ENCODE assay signal across 7 cellular contexts in genomic region chr16:27234603-27235002, GRCh38. TPM values are rescaled to one million over a fixed set of nuclear protein-coding genes. Genes with fewer than 3 reads are reported as not detected.
DNase-seq lines count a peak whose midpoint lies in the region; ATAC-seq and TF ChIP-seq lines count a peak whose summit lies in the region.

No MANE protein-coding gene starts in this region.

- DNase-seq in H7 (peak; percentile 33), T-cell (no peak), esophagus squamous epithelium (lab: John Stamatoyannopoulos, UW) (no peak), spleen (peak; percentile 67), islet precursor cell (no peak), iPS-NIHi11 (ENCODE audit: low spot score) (no peak), HCEC 1CT (no peak)

- H3K4me3 Mint-ChIP-seq in T-cell, result peak overlapping the region; percentile 69 to 85 (median 71)

- peaks cover 93 to 99% (median 97%) of the 10 kb centered on the region in 3 donors for H3K4me1 Mint-ChIP-seq in T-cell

- TF ChIP-seq POLR2A in esophagus squamous epithelium (IDR thresholded peaks at IDR 0.05), result no peak
- no peak for TF ChIP-seq POLR2A in spleen (IDR thresholded peaks at IDR 0.05)

- H3K9me3 ChIP-seq in esophagus squamous epithelium (no peaks in the 10 kb centered on the region), spleen (no peaks in the 10 kb centered on the region)

- H3K27ac ChIP-seq in esophagus squamous epithelium (peak overlapping the region; percentile 66 to 85 (median 76)), spleen (peak overlapping the region; percentile 79 to 94 (median 89))

- no peak for ATAC-seq in T-cell (replicated peaks in 1 of 4)

- H3K4me1 ChIP-seq in esophagus squamous epithelium, result peaks cover 19 to 93% (median 48%) of the 10 kb centered on the region in 3 donors
- H3K4me1 ChIP-seq in spleen, result peaks cover 71 to 100% (median 95%) of the 10 kb centered on the region in 6 donors

- H3K27ac Mint-ChIP-seq in T-cell, result peak overlapping the region; percentile 97 to 99

- no peaks in the 10 kb centered on the region for H3K9me3 Mint-ChIP-seq in T-cell

- intact Hi-C loops in esophagus squamous epithelium (cut with DNase I) (loop anchor here (5.0 kb wide), 1 partner anchor 133 kb away; no protein-coding TSS in a partner anchor), spleen (cut with DNase I; ENCODE audit: low total_unique reads) (loop anchor here (2.0 to 10.0 kb wide), 3 partner anchors 60 to 220 kb away; no protein-coding TSS in a partner anchor)

- no peaks in the 10 kb centered on the region for H3K27me3 ChIP-seq in H7 (ENCODE audit: control insufficient read depth, insufficient read depth, low read length)
- no peaks in the 10 kb centered on the region for H3K27me3 ChIP-seq in esophagus squamous epithelium
- no peaks in the 10 kb centered on the region for H3K27me3 ChIP-seq in spleen (replicated peaks in 1 of 7)

- CTCF ChIA-PET in T-cell (lab: Charles Lee), result interaction anchor here (0.5 to 3.1 kb wide), 19 partner anchors 20 to 170 kb away, joined by 3 to 27 read pairs (median 5); partner anchors contain the start of genes KDM8 (in 1 of the 2) and NSMCE1 (in 1 of the 2)

- WGBS in esophagus squamous epithelium, 2 donors, result 4 to 11% methylated on average over 4 of the region's 4 CpGs
- 15 to 38% (median 22%) methylated on average over 4 of the region's 4 CpGs for WGBS in spleen, 5 donors

- POLR2A ChIA-PET in T-cell (lab: Charles Lee), result interaction anchor here (0.6 to 1.8 kb wide), 9 partner anchors 31 to 228 kb away, joined by 3 to 7 read pairs (median 5); partner anchors contain the start of gene KDM8 (in 1 of the 2)

- TF ChIP-seq CTCF in esophagus squamous epithelium (IDR thresholded peaks at IDR 0.05) (no peak), spleen (IDR thresholded peaks at IDR 0.05 in 8 of 11, conservative IDR thresholded peaks at IDR 0.05 in 3 of 11) (no peak)

- H3K36me3 Mint-ChIP-seq in T-cell, result peaks cover 13% of the 10 kb centered on the region

- H3K36me3 ChIP-seq in H7 (replicated peaks; ENCODE audit: control insufficient read depth, insufficient read depth, low read length), result no peaks in the 10 kb centered on the region
- peaks cover 0 to 50% (median 8%) of the 10 kb centered on the region in 3 donors for H3K36me3 ChIP-seq in esophagus squamous epithelium
- peaks cover 0 to 42% (median 10%) of the 10 kb centered on the region in 6 donors for H3K36me3 ChIP-seq in spleen

- H3K4me3 ChIP-seq in H7 (ENCODE audit: insufficient read depth, low read depth, low read length), result no peak overlapping the region
- no peak overlapping the region for H3K4me3 ChIP-seq in esophagus squamous epithelium
- H3K4me3 ChIP-seq in spleen, result peak overlapping the region in 1 of 8 donors; percentile 53

- H3K27me3 Mint-ChIP-seq in T-cell, result no peaks in the 10 kb centered on the region

RNA-seq across cellular contexts. Expression of gene KDM8, which starts 31.3 kb away (rescaled TPM):
- total RNA-seq in H7 (2014; rRNA removed; shearing (Covaris generic)), result 7.6 and 12.2 TPM in 2 replicates
- total RNA-seq in T-cell (10 to 100 TPM; 13.4 to 25.6 (median 23.5) TPM), esophagus squamous epithelium (1 to 10 TPM in 3 of 4 donors, under 1 TPM in 1; 0.56 to 4.4 (median 2.5) TPM), spleen (10 to 100 TPM in 3 of 7 donors, 1 to 10 TPM in 4; 8.3 to 14.7 (median 9.8) TPM)
- 10 to 100 TPM in 1 of 3 donors, 1 to 10 TPM in 2; 5.2 to 10.6 (median 7.4) TPM for polyA plus RNA-seq in spleen

RNA-seq across cellular contexts. Expression of gene NSMCE1, which starts 34.0 kb away (rescaled TPM):
- 22.8 and 24.7 TPM in 2 replicates for total RNA-seq in H7 (2014; rRNA removed; shearing (Covaris generic))
- 10 to 100 TPM; 53.5 to 83.2 (median 73.9) TPM for total RNA-seq in T-cell
- 10 to 100 TPM; 22.4 to 92.4 (median 29.5) TPM for total RNA-seq in esophagus squamous epithelium
- 10 to 100 TPM; 18.4 to 41.4 (median 31.7) TPM for total RNA-seq in spleen
- polyA plus RNA-seq in spleen, result 10 to 100 TPM; 37.9 to 79.0 (median 41.4) TPM

Comparison
In these comparisons a context has a peak if more than half of its experiments do, and no peak if none do; other contexts are left out.
1. DNase-seq: peak in H7 (single experiment) and spleen (single experiment); none in T-cell (0 of 34), esophagus squamous epithelium (single experiment), islet precursor cell (single experiment), iPS-NIHi11 (single experiment) and HCEC 1CT (single experiment).